14 cellular contexts compared by ENCODE assay signal in the genomic region with DNA sequence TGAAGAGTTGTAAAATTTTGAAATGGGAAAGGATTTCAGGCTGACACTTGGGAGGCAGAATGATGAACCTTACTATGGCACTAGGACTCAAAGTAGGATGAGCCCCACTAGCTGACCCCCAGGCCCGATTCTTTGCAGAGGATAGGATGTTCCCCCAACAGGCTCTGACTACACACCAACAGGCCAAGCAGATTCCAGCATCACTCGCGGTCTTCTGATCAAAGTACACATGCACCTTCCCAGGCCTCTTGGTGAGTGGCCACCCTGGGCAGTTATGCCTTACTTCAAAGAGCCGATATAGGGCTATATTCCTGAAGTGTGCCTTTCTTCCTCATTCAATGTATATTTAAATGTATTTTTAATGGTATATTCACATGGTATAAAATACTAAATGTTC.
DNase-seq lines count a peak whose midpoint lies in the region; ATAC-seq and TF ChIP-seq lines count a peak whose summit lies in the region.
"Had no signal": no experiment of that assay in that cellular context is flagged by ENCODE, and none has a peak within 500 bp of the region (broad histone marks: within the 10 kb centered on the region; RNA-seq: fewer than 3 reads in every experiment).

No MANE protein-coding gene starts in this region.

- BruUV-seq in PC-3 (replicated peaks; lab: Mats Ljungman, UMichigan) (no TSS peak), PC-9 (replicated peaks; lab: Mats Ljungman, UMichigan) (no TSS peak)

- H3K4me1 Mint-ChIP-seq in T-helper 17 cell, result peaks cover 7% of the 10 kb centered on the region

- H2AFZ ChIP-seq in PC-3 (ENCODE audit: low read length) (no peak overlapping the region), PC-9 (no peak overlapping the region)
- H2AFZ ChIP-seq: GM23248 had no signal

- no peak for TF ChIP-seq POLR2A in heart left ventricle (IDR thresholded peaks at IDR 0.05)

- H3K27me3 Mint-ChIP-seq in T-helper 17 cell, result no peaks in the 10 kb centered on the region
- H3K27me3 Mint-ChIP-seq: B cell; CD4-positive, alpha-beta T cell had no signal

- no peak for ATAC-seq in heart left ventricle
- ATAC-seq in T-helper 17 cell, result no peak
- peak; percentile 19 for ATAC-seq in lung (ENCODE audit: insufficient read depth, low FRiP score)
- no peak for ATAC-seq in PC-3
- ATAC-seq in GM21717 (IDR thresholded peaks at IDR 0.05; ENCODE audit: unreplicated experiment), result no peak

- no peak overlapping the region for H3K4me3 ChIP-seq in cardiac muscle cell
- no peak overlapping the region for H3K4me3 ChIP-seq in heart left ventricle
- H3K4me3 ChIP-seq in lung, result no peak overlapping the region
- no peak overlapping the region for H3K4me3 ChIP-seq in subcutaneous abdominal adipose tissue (ENCODE audit: low read depth in 1 of 5, low read length in 5 of 5)
- no peak overlapping the region for H3K4me3 ChIP-seq in PC-3 (ENCODE audit: low read length)
- H3K4me3 ChIP-seq in PC-9, result no peak overlapping the region
- H3K4me3 ChIP-seq: GM23248 had no signal

- H3K79me2 ChIP-seq in PC-3 (ENCODE audit: low read length) (no peaks in the 10 kb centered on the region), PC-9 (ENCODE audit: low read depth) (no peaks in the 10 kb centered on the region)

- peaks cover 8% of the 10 kb centered on the region for H3K4me1 ChIP-seq in cardiac muscle cell (ENCODE audit: low read depth)
- peaks cover 0 to 19% (median 7%) of the 10 kb centered on the region in 12 donors for H3K4me1 ChIP-seq in heart left ventricle
- no peaks in the 10 kb centered on the region for H3K4me1 ChIP-seq in lung (ENCODE audit: control insufficient read depth in 2 of 2, insufficient read depth in 2 of 2, low read length in 2 of 2)
- H3K4me1 ChIP-seq in subcutaneous abdominal adipose tissue (ENCODE audit: control insufficient read depth in 5 of 5, insufficient read depth in 5 of 5, low read length in 5 of 5), result peaks cover 4 to 38% (median 10%) of the 10 kb centered on the region in 5 donors
- no peaks in the 10 kb centered on the region for H3K4me1 ChIP-seq in PC-3 (ENCODE audit: insufficient read depth, low read length)
- H3K4me1 ChIP-seq in PC-9 (replicated peaks; ENCODE audit: insufficient read depth), result no peaks in the 10 kb centered on the region

- H3K4me3 Mint-ChIP-seq in T-helper 17 cell, result no peak overlapping the region
- H3K4me3 Mint-ChIP-seq: B cell; CD4-positive, alpha-beta T cell had no signal

- H3K9me2 ChIP-seq in PC-3 (replicated peaks; ENCODE audit: low read length) (no peaks in the 10 kb centered on the region), PC-9 (ENCODE audit: insufficient read depth) (no peaks in the 10 kb centered on the region)

- H3K9me3 ChIP-seq in cardiac muscle cell (ENCODE audit: low read depth) (no peaks in the 10 kb centered on the region), heart left ventricle (no peaks in the 10 kb centered on the region), T-helper 17 cell (ENCODE audit: control insufficient read depth, low read length, poor library complexity, severe bottlenecking) (no peaks in the 10 kb centered on the region), lung (ENCODE audit: control insufficient read depth in 2 of 2, insufficient read depth in 1 of 2, low read length in 1 of 2) (no peaks in the 10 kb centered on the region), subcutaneous abdominal adipose tissue (ENCODE audit: control insufficient read depth in 5 of 5, low read length in 5 of 5) (no peaks in the 10 kb centered on the region), PC-3 (ENCODE audit: low read length) (no peaks in the 10 kb centered on the region), PC-9 (ENCODE audit: insufficient read depth, low read depth) (no peaks in the 10 kb centered on the region)

- H3K27me3 ChIP-seq in cardiac muscle cell (no peaks in the 10 kb centered on the region), heart left ventricle (no peaks in the 10 kb centered on the region), lung (ENCODE audit: control insufficient read depth, insufficient read depth) (no peaks in the 10 kb centered on the region), subcutaneous abdominal adipose tissue (ENCODE audit: control insufficient read depth in 5 of 5, insufficient read depth in 4 of 5, low read length in 5 of 5) (no peaks in the 10 kb centered on the region), PC-3 (ENCODE audit: low read length) (no peaks in the 10 kb centered on the region), PC-9 (ENCODE audit: insufficient read depth, low read depth) (no peaks in the 10 kb centered on the region)

- H3K27ac Mint-ChIP-seq in T-helper 17 cell, result peak overlapping the region; percentile 24
- H3K27ac Mint-ChIP-seq: B cell; CD4-positive, alpha-beta T cell had no signal

- H4K20me1 ChIP-seq in PC-3 (ENCODE audit: low read length), result no peaks in the 10 kb centered on the region
- no peaks in the 10 kb centered on the region; the same call in 1 of the 2 replicates for H4K20me1 ChIP-seq in PC-9 (ENCODE audit: insufficient read depth)

- no peak for DNase-seq in cardiac muscle cell (ENCODE audit: low read depth in 1 of 2, low spot score in 1 of 2)
- no peak for DNase-seq in heart left ventricle
- DNase-seq in T-helper 17 cell, result no peak
- no peak for DNase-seq in lung (ENCODE audit: low spot score)
- no peak for DNase-seq in PC-3
- no peak for DNase-seq in PC-9
- DNase-seq: Calu3; CD4-positive, alpha-beta T cell; DMS 273 treated with DMSO at 0.1 percent for 48 hours; H7 had no signal

- H3K36me3 Mint-ChIP-seq in T-helper 17 cell (ENCODE audit: low read depth), result peaks cover 2% of the 10 kb centered on the region

- 88 to 92% (median 89%) methylated on average over 4 of the region's 4 CpGs for WGBS in heart left ventricle, 4 donors
- 92 to 96% methylated on average over 4 of the region's 4 CpGs for WGBS in lung, 2 donors

- CTCF ChIA-PET in PC-3 (lab: Charles Lee), result no interaction called here
- CTCF ChIA-PET in PC-9 (lab: Charles Lee), result no interaction called here

- peak overlapping the region in 1 of 5 donors; percentile 5 for H3K9ac ChIP-seq in subcutaneous abdominal adipose tissue (ENCODE audit: low read length in 5 of 5)
- no peak overlapping the region for H3K9ac ChIP-seq in PC-3 (ENCODE audit: low read length)
- H3K9ac ChIP-seq: GM23248 had no signal

- TF ChIP-seq CTCF in cardiac muscle cell (IDR thresholded peaks at IDR 0.05; ENCODE audit: low read depth, low read length) (no peak), heart left ventricle (IDR thresholded peaks at IDR 0.05) (no peak), lung (IDR thresholded peaks at IDR 0.05; ENCODE audit: control extremely low read depth, extremely low read depth) (no peak), PC-3 (conservative IDR thresholded peaks at IDR 0.05; ENCODE audit: low read depth, low read length) (no peak), PC-9 (conservative IDR thresholded peaks at IDR 0.05) (no peak)

- H3K27ac ChIP-seq in cardiac muscle cell (peak overlapping the region; percentile 56), heart left ventricle (peak overlapping the region in 6 of 12 donors; percentile 14 to 43 (median 21)), lung (ENCODE audit: low read depth in 1 of 2, low read length in 1 of 2) (no peak overlapping the region), subcutaneous abdominal adipose tissue (ENCODE audit: low read depth, low read length) (peak overlapping the region; percentile 65), PC-3 (ENCODE audit: low read length) (no peak overlapping the region), PC-9 (no peak overlapping the region)
- H3K27ac ChIP-seq: GM23248 had no signal

- intact Hi-C loops in heart left ventricle (cut with DNase I) (no loop called here), PC-3 (cut with micrococcal nuclease) (no loop called here), PC-9 (cut with micrococcal nuclease; ENCODE audit: unreplicated experiment) (no loop called here)

- H3K36me3 ChIP-seq in cardiac muscle cell, result no peaks in the 10 kb centered on the region
- no peaks in the 10 kb centered on the region for H3K36me3 ChIP-seq in heart left ventricle
- H3K36me3 ChIP-seq in lung (ENCODE audit: control insufficient read depth in 2 of 2, insufficient read depth in 2 of 2, low read length in 2 of 2), result peaks cover 0 to 6% of the 10 kb centered on the region in 2 donors
- H3K36me3 ChIP-seq in subcutaneous abdominal adipose tissue (ENCODE audit: control insufficient read depth in 5 of 5, insufficient read depth in 5 of 5, low read length in 5 of 5), result no peaks in the 10 kb centered on the region
- H3K36me3 ChIP-seq in PC-3 (ENCODE audit: low read depth, low read length), result no peaks in the 10 kb centered on the region
- H3K36me3 ChIP-seq in PC-9 (ENCODE audit: low read depth), result no peaks in the 10 kb centered on the region

- POLR2A ChIA-PET in PC-3 (lab: Charles Lee; ENCODE audit: unreplicated experiment), result no interaction called here
- POLR2A ChIA-PET in PC-9 (lab: Charles Lee; ENCODE audit: unreplicated experiment), result no interaction called here

- H3K4me2 ChIP-seq in PC-3 (ENCODE audit: low read length) (no peak overlapping the region), PC-9 (no peak overlapping the region)

- no peaks in the 10 kb centered on the region for H3F3A ChIP-seq in PC-3 (ENCODE audit: low read length, unreplicated experiment)
- no peaks in the 10 kb centered on the region for H3F3A ChIP-seq in PC-9 (ENCODE audit: insufficient read depth, low read depth)

Comparison
In these comparisons a context has a peak if more than half of its experiments do, and no peak if none do; other contexts are left out.
1. H3K27ac ChIP-seq: peak in cardiac muscle cell (single experiment) and subcutaneous abdominal adipose tissue (single experiment); none in lung (0 of 2), PC-3 (single experiment) and PC-9 (single experiment).